9 cellular contexts compared by ENCODE assay signal in the genomic region with DNA sequence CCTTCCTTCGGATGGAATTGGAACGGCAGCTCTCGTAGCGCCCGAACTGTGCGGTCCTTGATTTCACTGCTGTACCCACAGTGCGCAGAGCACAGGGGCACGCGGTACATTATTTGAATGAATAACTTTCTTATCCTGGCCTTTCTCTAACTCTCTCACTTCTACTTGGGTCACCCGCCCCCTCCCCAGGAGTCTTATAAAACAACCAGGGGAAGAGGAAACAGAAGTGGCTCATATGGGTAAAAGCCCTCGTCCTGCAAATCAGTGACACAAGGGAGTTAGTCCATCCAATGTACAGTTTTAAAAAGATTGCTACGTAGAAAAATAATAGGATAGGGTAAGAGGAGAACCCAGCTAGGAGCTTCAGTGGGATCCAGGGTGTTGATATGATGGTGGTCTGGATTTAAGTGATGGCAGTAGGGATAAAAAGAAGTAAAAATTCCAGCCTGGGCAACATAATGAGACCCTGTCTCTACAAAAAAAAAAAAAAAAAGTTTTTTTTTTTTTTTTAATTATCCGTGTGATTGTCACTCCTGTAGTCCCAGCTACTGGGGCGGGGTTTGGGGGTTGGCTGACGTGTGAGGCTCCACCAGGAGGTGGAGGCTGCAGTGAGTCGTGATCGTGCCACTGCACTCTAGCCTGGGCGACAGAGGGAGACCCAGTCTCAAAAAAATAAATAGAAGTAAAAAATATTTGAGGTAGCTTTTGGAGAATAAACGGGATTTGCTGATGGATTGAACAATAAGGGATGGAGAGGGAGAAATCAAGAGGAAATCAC. TPM values are rescaled to one million over a fixed set of nuclear protein-coding genes. Genes with fewer than 3 reads are reported as not detected.
DNase-seq lines count a peak whose midpoint lies in the region; FAIRE-seq and TF ChIP-seq lines count a peak whose summit lies in the region.
"Had no signal": no experiment of that assay in that cellular context is flagged by ENCODE, and none has a peak within 500 bp of the region (broad histone marks: within the 10 kb centered on the region; RNA-seq: fewer than 3 reads in every experiment).

No MANE protein-coding gene starts in this region.

- TF ChIP-seq RAD21 in SK-N-SH (IDR thresholded peaks at IDR 0.05; ENCODE audit: low read length), result no peak

- CTCF ChIA-PET in SK-N-SH (lab: Yijun Ruan, JAX), result no interaction called here

- H3K27ac ChIP-seq in HUES48 (ENCODE audit: low read depth, low read length) (no peak overlapping the region), SK-N-SH (ENCODE audit: low read depth in 2 of 2, low read length in 1 of 2) (no peak overlapping the region), layer of hippocampus (ENCODE audit: low read depth, low read length) (peak overlapping the region; percentile 38)
- H3K27ac ChIP-seq: epithelial cell of prostate had no signal

- H3K9me3 ChIP-seq in HUES48 (ENCODE audit: control insufficient read depth, insufficient read depth, low read length), result no peaks in the 10 kb centered on the region
- no peaks in the 10 kb centered on the region for H3K9me3 ChIP-seq in SK-N-SH

- H3K4me2 ChIP-seq in SK-N-SH, result peak overlapping the region; percentile 79

- peak; percentile 82 for FAIRE-seq in GM12892 (lab: Jason Lieb, UNC)

- H3K9me2 ChIP-seq in SK-N-SH, result no peaks in the 10 kb centered on the region

- POLR2A ChIA-PET in SK-N-SH (lab: Yijun Ruan, JAX), result interaction anchor here (0.8 kb wide), 1 partner anchor 247 kb away, joined by 3 read pairs; a partner anchor contains a TSS

- under 1% methylated on average over 12 of the region's 19 CpGs for WGBS in SK-N-SH (ENCODE audit: low lambda C conversion rate)

- H3K4me3 ChIP-seq in HUES48 (ENCODE audit: low read depth, low read length), result peak overlapping the region; percentile 85
- peak overlapping the region; percentile 57 to 62 for H3K4me3 ChIP-seq in SK-N-SH (ENCODE audit: low read depth in 2 of 2, low read length in 1 of 2)
- H3K4me3 ChIP-seq in astrocyte of the spinal cord (ENCODE audit: low read depth, low read length), result peak overlapping the region; percentile 68

- H3K9ac ChIP-seq in HUES48 (ENCODE audit: low read depth, low read length), result no peak overlapping the region
- no peak overlapping the region; the same call in 1 of the 2 replicates for H3K9ac ChIP-seq in SK-N-SH

- H3K27me3 ChIP-seq in HUES48 (ENCODE audit: control insufficient read depth, insufficient read depth, low read length) (peaks cover 29% of the 10 kb centered on the region), SK-N-SH (ENCODE audit: insufficient read depth) (no peaks in the 10 kb centered on the region), layer of hippocampus (ENCODE audit: control insufficient read depth, insufficient read depth, low read length) (no peaks in the 10 kb centered on the region)

- H3K36me3 ChIP-seq in HUES48 (ENCODE audit: control insufficient read depth, insufficient read depth, low read length) (no peaks in the 10 kb centered on the region), SK-N-SH (replicated peaks in 1 of 2; ENCODE audit: control insufficient read depth in 1 of 2, insufficient read depth in 2 of 2, low read length in 1 of 2) (no peaks in the 10 kb centered on the region)

- TF ChIP-seq EP300 in SK-N-SH (IDR thresholded peaks at IDR 0.05; ENCODE audit: borderline replicate concordance in 1 of 2, low read depth in 1 of 2, low read length in 1 of 2), result no peak

- H3K79me2 ChIP-seq in SK-N-SH (ENCODE audit: insufficient read depth), result no peaks in the 10 kb centered on the region

- H3F3A ChIP-seq in SK-N-SH (replicated peaks; ENCODE audit: insufficient read depth), result no peaks in the 10 kb centered on the region

- no peak for TF ChIP-seq POLR2A in GM12892 (IDR thresholded peaks at IDR 0.05; ENCODE audit: low read depth, low read length)

- no peaks in the 10 kb centered on the region for H3K4me1 ChIP-seq in HUES48 (ENCODE audit: control insufficient read depth, insufficient read depth, low read length)
- H3K4me1 ChIP-seq in SK-N-SH (ENCODE audit: control insufficient read depth in 1 of 2, insufficient read depth in 2 of 2, low read depth in 1 of 2, low read length in 1 of 2), result peaks cover 0 to 2% of the 10 kb centered on the region in 2 experiments; a peak in 1 of 4 replicates

- DNase-seq in GM12892 (ENCODE audit: insufficient read length) (no peak), SK-N-SH (peak; percentile 48), astrocyte of the spinal cord (ENCODE audit: low read depth, low spot score) (no peak), cortex of kidney (lab: John Stamatoyannopoulos, UW) (no peak), GM10266 (ENCODE audit: extremely low spot score) (no peak)
- peak; percentile 42 to 64 for DNase-seq in stimulated activated CD4-positive, alpha-beta T cell treated with anti-CD3 and anti-CD28 coated beads, Interleukin-4, amount 100 ng/mL, for 48 hours (ENCODE audit: low read depth in 2 of 2)

- peak overlapping the region; percentile 68; the same call in 1 of the 2 replicates for H2AFZ ChIP-seq in SK-N-SH (ENCODE audit: low read depth)

- in situ Hi-C loops in astrocyte of the spinal cord (cut with HindIII; ENCODE audit: low sequenced_read_pairs), result no loop called here

- TF ChIP-seq CTCF in SK-N-SH (IDR thresholded peaks at IDR 0.05) (no peak), astrocyte of the spinal cord (IDR thresholded peaks at IDR 0.05; ENCODE audit: low read depth, low read length) (no peak), GM10266 (IDR thresholded peaks at IDR 0.05; ENCODE audit: control insufficient read depth, insufficient read depth, low read depth, missing control alignments) (no peak)

- no peaks in the 10 kb centered on the region for H4K20me1 ChIP-seq in SK-N-SH (ENCODE audit: insufficient read depth)

TF ChIP-seq in SK-N-SH, 30 proteins besides CTCF, POLR2A, EP300 and RAD21 (continues in another document):
- TF ChIP-seq, protein P1, sequence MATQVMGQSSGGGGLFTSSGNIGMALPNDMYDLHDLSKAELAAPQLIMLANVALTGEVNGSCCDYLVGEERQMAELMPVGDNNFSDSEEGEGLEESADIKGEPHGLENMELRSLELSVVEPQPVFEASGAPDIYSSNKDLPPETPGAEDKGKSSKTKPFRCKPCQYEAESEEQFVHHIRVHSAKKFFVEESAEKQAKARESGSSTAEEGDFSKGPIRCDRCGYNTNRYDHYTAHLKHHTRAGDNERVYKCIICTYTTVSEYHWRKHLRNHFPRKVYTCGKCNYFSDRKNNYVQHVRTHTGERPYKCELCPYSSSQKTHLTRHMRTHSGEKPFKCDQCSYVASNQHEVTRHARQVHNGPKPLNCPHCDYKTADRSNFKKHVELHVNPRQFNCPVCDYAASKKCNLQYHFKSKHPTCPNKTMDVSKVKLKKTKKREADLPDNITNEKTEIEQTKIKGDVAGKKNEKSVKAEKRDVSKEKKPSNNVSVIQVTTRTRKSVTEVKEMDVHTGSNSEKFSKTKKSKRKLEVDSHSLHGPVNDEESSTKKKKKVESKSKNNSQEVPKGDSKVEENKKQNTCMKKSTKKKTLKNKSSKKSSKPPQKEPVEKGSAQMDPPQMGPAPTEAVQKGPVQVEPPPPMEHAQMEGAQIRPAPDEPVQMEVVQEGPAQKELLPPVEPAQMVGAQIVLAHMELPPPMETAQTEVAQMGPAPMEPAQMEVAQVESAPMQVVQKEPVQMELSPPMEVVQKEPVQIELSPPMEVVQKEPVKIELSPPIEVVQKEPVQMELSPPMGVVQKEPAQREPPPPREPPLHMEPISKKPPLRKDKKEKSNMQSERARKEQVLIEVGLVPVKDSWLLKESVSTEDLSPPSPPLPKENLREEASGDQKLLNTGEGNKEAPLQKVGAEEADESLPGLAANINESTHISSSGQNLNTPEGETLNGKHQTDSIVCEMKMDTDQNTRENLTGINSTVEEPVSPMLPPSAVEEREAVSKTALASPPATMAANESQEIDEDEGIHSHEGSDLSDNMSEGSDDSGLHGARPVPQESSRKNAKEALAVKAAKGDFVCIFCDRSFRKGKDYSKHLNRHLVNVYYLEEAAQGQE (IDR thresholded peaks at IDR 0.05; ENCODE audit: low read depth, low read length), result no peak
- TF ChIP-seq, protein P2, sequence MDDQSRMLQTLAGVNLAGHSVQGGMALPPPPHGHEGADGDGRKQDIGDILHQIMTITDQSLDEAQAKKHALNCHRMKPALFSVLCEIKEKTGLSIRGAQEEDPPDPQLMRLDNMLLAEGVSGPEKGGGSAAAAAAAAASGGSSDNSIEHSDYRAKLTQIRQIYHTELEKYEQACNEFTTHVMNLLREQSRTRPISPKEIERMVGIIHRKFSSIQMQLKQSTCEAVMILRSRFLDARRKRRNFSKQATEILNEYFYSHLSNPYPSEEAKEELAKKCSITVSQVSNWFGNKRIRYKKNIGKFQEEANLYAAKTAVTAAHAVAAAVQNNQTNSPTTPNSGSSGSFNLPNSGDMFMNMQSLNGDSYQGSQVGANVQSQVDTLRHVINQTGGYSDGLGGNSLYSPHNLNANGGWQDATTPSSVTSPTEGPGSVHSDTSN (IDR thresholded peaks at IDR 0.05), result no peak
- TF ChIP-seq POLR2AphosphoS5 (IDR thresholded peaks at IDR 0.05; ENCODE audit: low read depth, low read length) (no peak), GATA2 (CRISPR knock-in tag; IDR thresholded peaks at IDR 0.05) (no peak), TEAD4 (IDR thresholded peaks at IDR 0.05; ENCODE audit: borderline replicate concordance, insufficient read depth) (no peak), JUND (IDR thresholded peaks at IDR 0.05) (no peak), FOSL2 (IDR thresholded peaks at IDR 0.05; ENCODE audit: borderline replicate concordance, low read depth) (no peak)
- TF ChIP-seq, protein P3, sequence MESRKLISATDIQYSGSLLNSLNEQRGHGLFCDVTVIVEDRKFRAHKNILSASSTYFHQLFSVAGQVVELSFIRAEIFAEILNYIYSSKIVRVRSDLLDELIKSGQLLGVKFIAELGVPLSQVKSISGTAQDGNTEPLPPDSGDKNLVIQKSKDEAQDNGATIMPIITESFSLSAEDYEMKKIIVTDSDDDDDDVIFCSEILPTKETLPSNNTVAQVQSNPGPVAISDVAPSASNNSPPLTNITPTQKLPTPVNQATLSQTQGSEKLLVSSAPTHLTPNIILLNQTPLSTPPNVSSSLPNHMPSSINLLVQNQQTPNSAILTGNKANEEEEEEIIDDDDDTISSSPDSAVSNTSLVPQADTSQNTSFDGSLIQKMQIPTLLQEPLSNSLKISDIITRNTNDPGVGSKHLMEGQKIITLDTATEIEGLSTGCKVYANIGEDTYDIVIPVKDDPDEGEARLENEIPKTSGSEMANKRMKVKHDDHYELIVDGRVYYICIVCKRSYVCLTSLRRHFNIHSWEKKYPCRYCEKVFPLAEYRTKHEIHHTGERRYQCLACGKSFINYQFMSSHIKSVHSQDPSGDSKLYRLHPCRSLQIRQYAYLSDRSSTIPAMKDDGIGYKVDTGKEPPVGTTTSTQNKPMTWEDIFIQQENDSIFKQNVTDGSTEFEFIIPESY (IDR thresholded peaks at IDR 0.05; ENCODE audit: borderline replicate concordance, low read depth), result no peak

RNA-seq across cellular contexts. Expression of a gene that starts 7.1 kb away (rescaled TPM):
- polyA plus RNA-seq in GM12892 (2012; ENCODE audit: missing spikeins), result 17.2 TPM
- 11.8 and 13.3 TPM in 2 replicates for polyA plus RNA-seq in SK-N-SH (2012; rRNA removed)
- polyA plus RNA-seq in SK-N-SH (2012; cell fraction: cytosol; rRNA removed), result 9.0 and 9.7 TPM in 2 replicates
- 17.0 and 21.0 TPM in 2 replicates for polyA plus RNA-seq in SK-N-SH (2012; cell fraction: nucleus; rRNA removed)

RNA-seq across cellular contexts. Expression of a gene that starts 42.7 kb away (rescaled TPM):
- 0.15 TPM for polyA plus RNA-seq in GM12892 (2012; ENCODE audit: missing spikeins)
- polyA plus RNA-seq in SK-N-SH (2012; rRNA removed), result 0.03 and 0.08 TPM in 2 replicates
- polyA plus RNA-seq in SK-N-SH (2012; cell fraction: cytosol; rRNA removed), result 0.01 and 0.08 TPM in 2 replicates
- polyA plus RNA-seq in SK-N-SH (2012; cell fraction: nucleus; rRNA removed), result 0.69 and 0.72 TPM in 2 replicates

Comparison
In these comparisons a context has a peak if more than half of its experiments do, and no peak if none do; other contexts are left out.
1. DNase-seq: peak in SK-N-SH (single experiment) and stimulated activated CD4-positive, alpha-beta T cell treated with anti-CD3 and anti-CD28 coated beads, Interleukin-4, amount 100 ng/mL, for 48 hours (2 of 2); none in GM12892 (single experiment), astrocyte of the spinal cord (single experiment), cortex of kidney (single experiment) and GM10266 (single experiment).
2. Peak in every context shown above with its lines, with median percentiles within 50 percentile points of each other: H3K4me3 ChIP-seq.